15 cellular contexts compared by ENCODE assay signal in the genomic region with DNA sequence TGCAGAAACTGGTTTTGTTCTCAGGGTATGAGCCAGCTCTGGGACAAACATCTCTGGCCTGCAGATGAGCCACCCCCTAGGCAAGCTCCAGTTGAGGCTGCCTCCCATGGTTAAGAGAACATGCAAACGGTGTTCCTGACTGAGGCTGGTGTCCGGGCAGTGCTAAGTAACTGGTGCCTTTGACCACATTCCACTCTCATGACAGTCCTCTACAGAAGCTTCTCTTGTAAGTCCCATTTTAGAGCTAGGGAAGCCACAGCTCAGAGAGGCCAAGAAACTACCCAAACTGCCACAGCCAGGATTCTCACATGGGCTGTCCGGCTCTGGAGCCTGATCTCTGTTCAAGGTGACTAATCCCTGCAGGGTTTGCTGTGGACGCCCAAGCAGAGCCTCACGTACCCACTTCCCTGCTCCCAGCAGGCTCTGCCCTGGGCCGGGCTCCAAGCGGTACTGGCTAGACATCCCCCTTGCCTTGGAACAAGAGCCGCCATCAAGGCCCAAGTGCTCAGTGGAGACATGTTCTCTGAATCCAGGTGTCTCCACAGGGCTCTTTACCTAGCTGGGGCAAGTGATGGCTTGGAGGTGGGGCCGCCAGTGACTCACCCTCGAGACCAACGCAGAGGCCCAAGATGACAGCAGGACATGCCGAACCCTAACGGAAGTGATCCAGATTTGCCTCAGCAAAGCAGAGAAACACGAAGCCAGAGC. TPM values are rescaled to one million over a fixed set of nuclear protein-coding genes. Genes with fewer than 3 reads are reported as not detected.
A peak's percentile ranks its signal among the peaks of the same experiment; 100 is the strongest.
DNase-seq lines count a peak whose midpoint lies in the region; ATAC-seq and TF ChIP-seq lines count a peak whose summit lies in the region.
"Had no signal": no experiment of that assay in that cellular context is flagged by ENCODE, and none has a peak within 500 bp of the region (broad histone marks: within the 10 kb centered on the region; RNA-seq: fewer than 3 reads in every experiment).

No MANE protein-coding gene starts in this region.

- no peak overlapping the region for H2BK15ac ChIP-seq in H9 (ENCODE audit: low read depth, low read length)

- H3K4me1 ChIP-seq in H9 (ENCODE audit: insufficient read depth, low read length) (no peaks in the 10 kb centered on the region), BE2C (no peaks in the 10 kb centered on the region)

- no peak overlapping the region for H2AFZ ChIP-seq in H9 (ENCODE audit: low read length)

- no peak overlapping the region for H3K4ac ChIP-seq in H9 (ENCODE audit: low read depth, low read length)

- H2BK120ac ChIP-seq in H9 (ENCODE audit: low read depth, low read length, poor library complexity, severe bottlenecking) = no peak overlapping the region

- no peak overlapping the region for H2BK12ac ChIP-seq in H9 (ENCODE audit: insufficient read length, low read depth, low read length)

- H3K27ac ChIP-seq in H9 (ENCODE audit: insufficient read length, low read depth, low read length) = no peak overlapping the region

- no peak overlapping the region for H3K14ac ChIP-seq in H9 (ENCODE audit: insufficient read depth, low read length)

- in situ Hi-C loops in astrocyte of the spinal cord (cut with HindIII; ENCODE audit: low sequenced_read_pairs) = no loop called here

- H3K9me3 ChIP-seq in H9 (ENCODE audit: control insufficient read depth, low read depth, low read length) = no peaks in the 10 kb centered on the region
- no peaks in the 10 kb centered on the region for H3K9me3 ChIP-seq in BE2C

- no peak for ATAC-seq in activated CD4-positive, CD25-positive, alpha-beta regulatory T cell treated with anti-CD3 and anti-CD28 coated beads, Interleukin-2, amount 50 U/mL, for 24 hours
- ATAC-seq in GM18517 (IDR thresholded peaks at IDR 0.05; ENCODE audit: unreplicated experiment) = no peak
- ATAC-seq: T-cell had no signal

- 0 out of 7 replicates have a peak overlapping the region, but pooled peaks of 2 of the 3 experiments have one; percentile 27 to 44 for H3K27ac Mint-ChIP-seq in H9
- H3K27ac Mint-ChIP-seq: T-cell had no signal

- H3K9ac ChIP-seq in H9 (ENCODE audit: extremely low read depth, insufficient read length, low read length) = no peak overlapping the region

- no peak overlapping the region for H3K56ac ChIP-seq in H9 (ENCODE audit: insufficient read length, low read depth, low read length)

- H3K27me3 ChIP-seq in H9 (ENCODE audit: insufficient read depth, low read length) (no peaks in the 10 kb centered on the region), BE2C (no peaks in the 10 kb centered on the region)

- H3K79me2 ChIP-seq in H9 (ENCODE audit: insufficient read depth, low read length) = peaks cover 15% of the 10 kb centered on the region; the same call in 1 of the 2 replicates

- H3K27me3 Mint-ChIP-seq in H9 (ENCODE audit: low read depth) = no peaks in the 10 kb centered on the region
- H3K27me3 Mint-ChIP-seq: T-cell had no signal

- no peaks in the 10 kb centered on the region for H3K36me3 ChIP-seq in BE2C

- DNase-seq in H9 (no peak), astrocyte of the spinal cord (ENCODE audit: low read depth, low spot score) (peak; percentile 48), iris pigment epithelial cell (ENCODE audit: low read depth) (peak; percentile 34), renal cortical epithelial cell (ENCODE audit: low read depth) (peak; percentile 29), BE2C (no peak)
- DNase-seq: aorta, DND-41, NCI-H1417 treated with DMSO at 0.1 percent for 48 hours, NCI-H524 treated with DMSO at 0.1 percent for 48 hours, nephron progenitor cell, SHP77, T-cell had no signal

- H4K8ac ChIP-seq in H9 (replicated peaks; ENCODE audit: insufficient read length, low read depth, low read length) = no peak overlapping the region

- no CpG with 5 or more reads among the region's 14 CpGs for WGBS in H9 (ENCODE audit: extremely low coverage, insufficient read length, low lambda C conversion rate)

- H3K9me3 Mint-ChIP-seq in H9 = no peaks in the 10 kb centered on the region; a peak in 1 of 5 replicates
- H3K9me3 Mint-ChIP-seq: mesothelial cell of epicardium, nephron progenitor cell, T-cell had no signal

- no peaks in the 10 kb centered on the region for H4K20me1 ChIP-seq in H9 (ENCODE audit: control insufficient read depth, insufficient read depth, insufficient read length)

- H3K79me1 ChIP-seq in H9 (ENCODE audit: insufficient read depth, low read depth, low read length, poor library complexity, severe bottlenecking) = peaks cover 19% of the 10 kb centered on the region

- no peak overlapping the region for H3K18ac ChIP-seq in H9 (ENCODE audit: insufficient read length, low read depth, low read length)

- H3K4me1 Mint-ChIP-seq in H9 = peaks cover 21 to 35% of the 10 kb centered on the region in 2 experiments

- no peaks in the 10 kb centered on the region for H3K23me2 ChIP-seq in H9 (ENCODE audit: insufficient read length, low read depth, low read length, poor library complexity, severe bottlenecking)

- H3K4me2 ChIP-seq in H9 (ENCODE audit: insufficient read depth, insufficient read length, low read length) = no peak overlapping the region

- no peak overlapping the region for H3T11ph ChIP-seq in H9 (ENCODE audit: low read length)

- no peak overlapping the region for H4K91ac ChIP-seq in H9 (ENCODE audit: insufficient read length, low read depth, low read length)

- H3K4me3 Mint-ChIP-seq in H9 = no peak overlapping the region
- H3K4me3 Mint-ChIP-seq: mesothelial cell of epicardium, nephron progenitor cell, T-cell had no signal

- H2BK5ac ChIP-seq in H9 (ENCODE audit: insufficient read length, low read length) = no peak overlapping the region

- no peak overlapping the region for H3K23ac ChIP-seq in H9 (ENCODE audit: insufficient read length, low read depth, low read length)

- H3K4me3 ChIP-seq in astrocyte of the spinal cord (ENCODE audit: low read depth, low read length) (no peak overlapping the region), BE2C (ENCODE audit: low read depth, low read length) (no peak overlapping the region)

- H4K5ac ChIP-seq in H9 (ENCODE audit: insufficient read length, low read depth, low read length) = no peak overlapping the region

- H3K36me3 Mint-ChIP-seq in H9 (ENCODE audit: insufficient read depth in 1 of 3, low read depth in 3 of 3) = peaks cover 17 to 23% (median 22%) of the 10 kb centered on the region in 3 experiments; a peak in 6 of 7 replicates

- no peak overlapping the region for H2AK5ac ChIP-seq in H9 (ENCODE audit: insufficient read length, low read length)

- no peak overlapping the region for H2BK20ac ChIP-seq in H9 (ENCODE audit: low read depth, low read length, poor library complexity, severe bottlenecking)

- TF ChIP-seq CTCF in H9 (conservative IDR thresholded peaks at IDR 0.05) (no peak), astrocyte of the spinal cord (IDR thresholded peaks at IDR 0.05; ENCODE audit: low read depth, low read length) (no peak), BE2C (IDR thresholded peaks at IDR 0.05; ENCODE audit: low read depth, low read length) (no peak)

RNA-seq across cellular contexts. Expression of gene KLHL25, which starts 24.6 kb away (rescaled TPM):
- total RNA-seq in H9 (2021) (18.2 and 18.4 TPM in 2 replicates), renal cortical epithelial cell (6.2 and 7.1 TPM in 2 replicates)
- 9.0 TPM for polyA plus RNA-seq in BE2C (2012; ENCODE audit: insufficient read depth, insufficient read length, low read depth)

Comparison
In these comparisons a context has a peak if more than half of its experiments do, and no peak if none do; other contexts are left out.
1. DNase-seq: peak in astrocyte of the spinal cord (single experiment), iris pigment epithelial cell (single experiment) and renal cortical epithelial cell (single experiment); none in H9 (single experiment) and BE2C (single experiment).